Comparison of ENCODE assay signal across 8 cellular contexts in the genomic region with DNA sequence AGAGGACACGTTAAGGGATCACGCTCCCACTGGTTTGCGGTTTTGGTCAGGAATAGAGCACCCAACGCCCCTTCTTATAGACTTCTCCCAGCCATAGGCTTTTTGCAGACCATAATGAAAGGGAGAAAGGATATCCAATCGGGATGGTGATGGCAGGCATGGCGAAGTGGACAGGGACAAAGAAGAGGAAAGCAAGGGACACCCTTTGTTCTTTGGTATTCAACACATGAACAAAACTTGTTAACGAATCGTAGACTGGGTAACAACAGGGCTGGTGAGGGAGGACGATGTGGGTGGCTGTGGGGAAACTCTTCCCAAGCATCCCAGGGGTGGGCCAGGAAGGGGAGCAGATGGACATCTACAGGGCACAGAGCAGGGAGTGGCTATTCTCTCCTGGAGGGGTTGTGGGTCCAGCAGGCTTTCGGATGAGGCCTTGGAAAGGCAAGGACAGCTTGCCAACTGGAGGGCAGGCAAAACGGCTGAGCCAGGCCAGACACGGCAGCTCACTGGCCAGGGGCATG. TPM values are rescaled to one million over a fixed set of nuclear protein-coding genes. Genes with fewer than 3 reads are reported as not detected.
A peak's percentile ranks its signal among the peaks of the same experiment; 100 is the strongest.
DNase-seq lines count a peak whose midpoint lies in the region; ATAC-seq and TF ChIP-seq lines count a peak whose summit lies in the region.

No MANE protein-coding gene starts in this region.

- H3K27ac Mint-ChIP-seq in activated CD4-positive, alpha-beta T cell treated with anti-CD3 and anti-CD28 coated beads, Interleukin-2, amount 10 ng/mL, durations not matched to agents 24 days and 14 days, result peak overlapping the region; percentile 98

- no peaks in the 10 kb centered on the region for H3K27me3 ChIP-seq in right lobe of liver
- H3K27me3 ChIP-seq in thymus (ENCODE audit: control insufficient read depth, insufficient read depth), result no peaks in the 10 kb centered on the region

- H3K36me3 Mint-ChIP-seq in activated CD4-positive, alpha-beta T cell treated with anti-CD3 and anti-CD28 coated beads, Interleukin-2, amount 10 ng/mL, durations not matched to agents 24 days and 14 days (ENCODE audit: low read depth), result peaks cover 37% of the 10 kb centered on the region

- no peak for TF ChIP-seq POLR2A in right lobe of liver (IDR thresholded peaks at IDR 0.05)

- no peak for DNase-seq in activated CD4-positive, alpha-beta T cell treated with anti-CD3 and anti-CD28 coated beads, Interleukin-2, amount 10 ng/mL, durations not matched to agents 24 days and 14 days
- DNase-seq in activated CD4-positive, alpha-beta T cell treated with anti-CD3 and anti-CD28 coated beads for 48 hours, result no peak
- DNase-seq in astrocyte of the spinal cord (ENCODE audit: low read depth, low spot score) (no peak), right lobe of liver (peak in 1 of 3 donors; percentile 80), A172 (ENCODE audit: low spot score) (no peak), NCI-H2171 treated with DMSO at 0.1 percent for 48 hours (lab: John Stamatoyannopoulos, UW) (no peak)

- H3K9me3 ChIP-seq in right lobe of liver (no peaks in the 10 kb centered on the region), thymus (ENCODE audit: control insufficient read depth) (no peaks in the 10 kb centered on the region)

- H3K27me3 Mint-ChIP-seq in activated CD4-positive, alpha-beta T cell treated with anti-CD3 and anti-CD28 coated beads, Interleukin-2, amount 10 ng/mL, durations not matched to agents 24 days and 14 days, result peaks cover 3% of the 10 kb centered on the region

- peak overlapping the region; percentile 92 for H3K4me3 Mint-ChIP-seq in activated CD4-positive, alpha-beta T cell treated with anti-CD3 and anti-CD28 coated beads, Interleukin-2, amount 10 ng/mL, durations not matched to agents 24 days and 14 days

- H3K4me1 Mint-ChIP-seq in activated CD4-positive, alpha-beta T cell treated with anti-CD3 and anti-CD28 coated beads, Interleukin-2, amount 10 ng/mL, durations not matched to agents 24 days and 14 days, result peaks cover 33% of the 10 kb centered on the region

- WGBS in right lobe of liver (ENCODE audit: insufficient coverage, low coverage, low lambda C conversion rate, missing lambda C conversion rate), result 83% methylated on average over 6 of the region's 12 CpGs
- WGBS in thymus, result 92% methylated on average over 12 of the region's 12 CpGs

- H3K4me3 ChIP-seq in astrocyte of the spinal cord (ENCODE audit: low read depth, low read length) (peak overlapping the region; percentile 100), right lobe of liver (peak overlapping the region; percentile 67 to 73 (median 73)), thymus (ENCODE audit: low read length) (peak overlapping the region; percentile 75)

- ATAC-seq in right lobe of liver (no peak), GM18868 (IDR thresholded peaks at IDR 0.05; ENCODE audit: unreplicated experiment) (no peak)

- intact Hi-C loops in activated CD4-positive, alpha-beta T cell treated with anti-CD3 and anti-CD28 coated beads, Interleukin-2, amount 10 ng/mL, durations not matched to agents 24 days and 14 days (cut with micrococcal nuclease), result loop anchor here (10.0 kb wide), 1 partner anchor 671 kb away; a partner anchor contains a TSS
- intact Hi-C loops in right lobe of liver (cut with DNase I), result no loop called here

- TF ChIP-seq CTCF in astrocyte of the spinal cord (IDR thresholded peaks at IDR 0.05; ENCODE audit: low read depth, low read length) (no peak), right lobe of liver (IDR thresholded peaks at IDR 0.05) (no peak)

- H3K9me3 Mint-ChIP-seq in activated CD4-positive, alpha-beta T cell treated with anti-CD3 and anti-CD28 coated beads, Interleukin-2, amount 10 ng/mL, durations not matched to agents 24 days and 14 days, result no peaks in the 10 kb centered on the region

- H3K27ac ChIP-seq in right lobe of liver (peak overlapping the region; percentile 100), thymus (ENCODE audit: low read depth) (peak overlapping the region; percentile 97)

- H3K36me3 ChIP-seq in right lobe of liver (peaks cover 4 to 21% (median 16%) of the 10 kb centered on the region in 4 donors), thymus (ENCODE audit: control insufficient read depth, insufficient read depth) (peaks cover 14% of the 10 kb centered on the region)

- H3K4me1 ChIP-seq in right lobe of liver (peaks cover 0 to 29% (median 2%) of the 10 kb centered on the region in 4 donors), thymus (ENCODE audit: control insufficient read depth, insufficient read depth, low read length) (peaks cover 16% of the 10 kb centered on the region)

- in situ Hi-C loops in astrocyte of the spinal cord (cut with HindIII; ENCODE audit: low sequenced_read_pairs), result no loop called here

RNA-seq across cellular contexts. Expression of a gene that starts 1.4 kb away (rescaled TPM):
- 2,450 and 2,479 TPM in 2 replicates for total RNA-seq in activated CD4-positive, alpha-beta T cell treated with anti-CD3 and anti-CD28 coated beads, Interleukin-2, amount 10 ng/mL, durations not matched to agents 24 days and 14 days
- 100 to 1,000 TPM; 183 to 566 (median 345) TPM for total RNA-seq in right lobe of liver
- 252 TPM for polyA plus RNA-seq in thymus
- 2,477 and 2,544 TPM in 2 replicates for total RNA-seq in A172 (2014; rRNA removed; shearing (Covaris generic))

RNA-seq across cellular contexts. Expression of a gene that starts 11.9 kb away (rescaled TPM):
- total RNA-seq in activated CD4-positive, alpha-beta T cell treated with anti-CD3 and anti-CD28 coated beads, Interleukin-2, amount 10 ng/mL, durations not matched to agents 24 days and 14 days, result 25.3 and 28.0 TPM in 2 replicates
- 10 to 100 TPM; 15.1 to 29.0 (median 20.9) TPM for total RNA-seq in right lobe of liver
- 18.8 TPM for polyA plus RNA-seq in thymus
- total RNA-seq in A172 (2014; rRNA removed; shearing (Covaris generic)), result 112 and 137 TPM in 2 replicates

RNA-seq across cellular contexts. Expression of a gene that starts 19.9 kb away (rescaled TPM):
- 27.6 and 28.2 TPM in 2 replicates for total RNA-seq in activated CD4-positive, alpha-beta T cell treated with anti-CD3 and anti-CD28 coated beads, Interleukin-2, amount 10 ng/mL, durations not matched to agents 24 days and 14 days
- 10 to 100 TPM in 3 of 6 experiments, 1 to 10 TPM in 3; 2.5 to 30.2 (median 10.8) TPM for total RNA-seq in right lobe of liver
- polyA plus RNA-seq in thymus, result 16.4 TPM
- 22.4 and 33.4 TPM in 2 replicates for total RNA-seq in A172 (2014; rRNA removed; shearing (Covaris generic))

RNA-seq across cellular contexts. Expression of a gene that starts 22.1 kb away (rescaled TPM):
- 139 and 144 TPM in 2 replicates for total RNA-seq in activated CD4-positive, alpha-beta T cell treated with anti-CD3 and anti-CD28 coated beads, Interleukin-2, amount 10 ng/mL, durations not matched to agents 24 days and 14 days
- 10 to 100 TPM; 27.4 to 51.3 (median 31.4) TPM for total RNA-seq in right lobe of liver
- polyA plus RNA-seq in thymus, result 17.9 TPM
- 24.7 and 26.2 TPM in 2 replicates for total RNA-seq in A172 (2014; rRNA removed; shearing (Covaris generic))

RNA-seq across cellular contexts. Expression of a gene that starts 24.8 kb away (rescaled TPM):
- 0.07 TPM in 1 of 2 replicates, not detected in the other for total RNA-seq in activated CD4-positive, alpha-beta T cell treated with anti-CD3 and anti-CD28 coated beads, Interleukin-2, amount 10 ng/mL, durations not matched to agents 24 days and 14 days
- total RNA-seq in right lobe of liver, result not detected
- 0.50 TPM for polyA plus RNA-seq in thymus
- total RNA-seq in A172 (2014; rRNA removed; shearing (Covaris generic)), result 0.96 and 1.3 TPM in 2 replicates
